In the genomic region with DNA sequence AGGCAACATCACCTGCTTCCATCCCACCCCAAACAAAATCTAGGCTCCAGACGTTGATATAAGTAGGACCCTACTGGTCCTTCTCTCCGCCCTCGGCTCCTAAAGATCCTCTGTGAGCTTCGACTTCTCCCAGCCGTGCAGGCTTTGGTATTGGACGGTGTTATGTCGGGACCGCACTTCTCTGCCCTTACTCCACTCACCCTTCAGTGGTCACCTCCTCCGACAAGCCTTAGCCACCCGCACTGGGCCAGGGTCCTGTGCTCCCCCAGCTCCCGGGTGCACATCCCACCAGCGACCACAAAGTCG, we compare ENCODE assay signal across 8 cellular contexts. TPM values are rescaled to one million over a fixed set of nuclear protein-coding genes. Genes with fewer than 3 reads are reported as not detected.
DNase-seq lines count a peak whose midpoint lies in the region; ATAC-seq and TF ChIP-seq lines count a peak whose summit lies in the region.

No MANE protein-coding gene starts in this region.

- peak overlapping the region; percentile 88 for H3K4me2 ChIP-seq in parathyroid adenoma (ENCODE audit: low read length)

- no peaks in the 10 kb centered on the region for H3K79me2 ChIP-seq in parathyroid adenoma

- CTCF ChIA-PET in Calu3 (lab: Charles Lee): interaction anchor here (0.6 to 1.7 kb wide), 7 partner anchors 37 to 414 kb away, joined by 3 to 8 read pairs (median 4); a partner anchor contains a TSS

- H3K9me3 ChIP-seq in RWPE2 (ENCODE audit: severe bottlenecking): no peaks in the 10 kb centered on the region
- no peaks in the 10 kb centered on the region for H3K9me3 ChIP-seq in esophagus squamous epithelium
- H3K9me3 ChIP-seq in parathyroid adenoma (ENCODE audit: control insufficient read depth, low read length): no peaks in the 10 kb centered on the region

- H3K4me1 Mint-ChIP-seq in Calu3 (ENCODE audit: low read depth, unreplicated experiment): peaks cover 26% of the 10 kb centered on the region

- no peaks in the 10 kb centered on the region for H3K27me3 ChIP-seq in RWPE2 (ENCODE audit: insufficient read depth, poor library complexity, severe bottlenecking)
- no peaks in the 10 kb centered on the region for H3K27me3 ChIP-seq in esophagus squamous epithelium
- no peaks in the 10 kb centered on the region for H3K27me3 ChIP-seq in parathyroid adenoma (ENCODE audit: control insufficient read depth, insufficient read depth, low read length)

- TF ChIP-seq CTCF in Calu3 (IDR thresholded peaks at IDR 0.05; ENCODE audit: unreplicated experiment) (no peak), RWPE2 (IDR thresholded peaks at IDR 0.05; ENCODE audit: poor library complexity, severe bottlenecking) (no peak), esophagus squamous epithelium (IDR thresholded peaks at IDR 0.05) (no peak), parathyroid adenoma (IDR thresholded peaks at IDR 0.05) (no peak)

- WGBS in esophagus squamous epithelium, 2 donors: 22 to 29% methylated on average over 9 to 10 of the region's 13 CpGs

- no peaks in the 10 kb centered on the region for H3K27me3 Mint-ChIP-seq in Calu3 (ENCODE audit: unreplicated experiment)

- intact Hi-C loops in Calu3 (cut with micrococcal nuclease; ENCODE audit: unreplicated experiment): no loop called here
- intact Hi-C loops in esophagus squamous epithelium (cut with DNase I): no loop called here

- H3K4me3 ChIP-seq in RWPE2 (ENCODE audit: severe bottlenecking) (peak overlapping the region; percentile 67), esophagus squamous epithelium (peak overlapping the region; percentile 69 to 91 (median 86)), parathyroid adenoma (ENCODE audit: low read depth, low read length) (no peak overlapping the region)

- H2AFZ ChIP-seq in parathyroid adenoma: peak overlapping the region; percentile 86

- ATAC-seq in RWPE2 (ENCODE audit: low read depth): no peak; the same call in 2 of the 3 replicates
- ATAC-seq in GM18502 (IDR thresholded peaks at IDR 0.05; ENCODE audit: poor library complexity, unreplicated experiment): no peak

- H3K9ac ChIP-seq in parathyroid adenoma: no peak overlapping the region

- H3K36me3 Mint-ChIP-seq in Calu3 (ENCODE audit: insufficient read depth, unreplicated experiment): peaks cover 76% of the 10 kb centered on the region

- peak overlapping the region; percentile 87 for H3K4me3 Mint-ChIP-seq in Calu3 (ENCODE audit: low read depth, unreplicated experiment)

- peak overlapping the region; percentile 92 for H3K27ac Mint-ChIP-seq in Calu3 (ENCODE audit: unreplicated experiment)

- no peaks in the 10 kb centered on the region for H3K9me3 Mint-ChIP-seq in Calu3 (ENCODE audit: low read depth, unreplicated experiment)

- no peak overlapping the region for H3K27ac ChIP-seq in RWPE2 (ENCODE audit: poor library complexity, severe bottlenecking)
- peak overlapping the region; percentile 92 to 97 (median 96) for H3K27ac ChIP-seq in esophagus squamous epithelium
- H3K27ac ChIP-seq in parathyroid adenoma: peak overlapping the region; percentile 46

- DNase-seq in Calu3 (no peak), RWPE2 (ENCODE audit: low spot score) (no peak), esophagus squamous epithelium (lab: John Stamatoyannopoulos, UW) (no peak), epidermal melanocyte (ENCODE audit: insufficient read length, low spot score) (no peak)
- DNase-seq in activated CD8-positive, alpha-beta memory T cell treated with anti-CD3 and anti-CD28 coated beads, Interleukin-2, amount 50 U/mL, for 4 hours: no peak
- DNase-seq in NK-92 treated with Interleukin-12 subunit alpha and Interleukin-12 subunit beta, amount 100 ng/mL, for 24 hours (lab: John Stamatoyannopoulos, UW): no peak

- TF ChIP-seq POLR2A in esophagus squamous epithelium (IDR thresholded peaks at IDR 0.05): no peak

- BruUV-seq in Calu3 (replicated peaks; lab: Mats Ljungman, UMichigan): no TSS peak

- H3K4me1 ChIP-seq in RWPE2 (ENCODE audit: insufficient read depth, poor library complexity, severe bottlenecking) (no peaks in the 10 kb centered on the region), esophagus squamous epithelium (peaks cover 15 to 39% (median 22%) of the 10 kb centered on the region in 3 donors), parathyroid adenoma (peaks cover 12% of the 10 kb centered on the region)

- H3K36me3 ChIP-seq in RWPE2 (ENCODE audit: low read depth): no peaks in the 10 kb centered on the region
- H3K36me3 ChIP-seq in esophagus squamous epithelium: peaks cover 0 to 47% (median 3%) of the 10 kb centered on the region in 3 donors
- no peaks in the 10 kb centered on the region for H3K36me3 ChIP-seq in parathyroid adenoma (ENCODE audit: control insufficient read depth, insufficient read depth, low read length)

RNA-seq across cellular contexts. Expression of a gene that starts 1.6 kb away (rescaled TPM):
- total RNA-seq in Calu3 (2022) (79.3 and 103 TPM in 2 replicates), esophagus squamous epithelium (10 to 100 TPM; 20.7 to 28.4 (median 25.3) TPM)

RNA-seq across cellular contexts. Expression of a gene that starts 3.4 kb away (rescaled TPM):
- total RNA-seq in Calu3 (2022) (2.6 and 3.4 TPM in 2 replicates), esophagus squamous epithelium (1 to 10 TPM in 2 of 4 donors, not detected in 2; 1.2 to 1.8 TPM)

RNA-seq across cellular contexts. Expression of a gene that starts 8.9 kb away (rescaled TPM):
- total RNA-seq in Calu3 (2022): 14.7 and 15.2 TPM in 2 replicates
- total RNA-seq in esophagus squamous epithelium: 10 to 100 TPM in 1 of 4 donors, 1 to 10 TPM in 3; 1.2 to 12.4 (median 3.8) TPM

RNA-seq across cellular contexts. Expression of a gene that starts 33.4 kb away (rescaled TPM):
- total RNA-seq in Calu3 (2022) (31.7 and 38.0 TPM in 2 replicates), esophagus squamous epithelium (10 to 100 TPM in 2 of 4 donors, 1 to 10 TPM in 2; 7.4 to 29.8 (median 18.2) TPM)

RNA-seq across cellular contexts. Expression of a gene that starts 42.0 kb away (rescaled TPM):
- total RNA-seq in Calu3 (2022) (41.7 and 49.4 TPM in 2 replicates), esophagus squamous epithelium (10 to 100 TPM in 3 of 4 donors, 1 to 10 TPM in 1; 8.5 to 18.3 (median 13.8) TPM)
